Comparison of ENCODE assay signal across 14 cellular contexts in genomic region chr5:158995694-158996173, GRCh38.
A peak's percentile ranks its signal among the peaks of the same experiment; 100 is the strongest.
DNase-seq lines count a peak whose midpoint lies in the region; ATAC-seq and TF ChIP-seq lines count a peak whose summit lies in the region.
"Had no signal": no experiment of that assay in that cellular context is flagged by ENCODE, and none has a peak within 500 bp of the region (broad histone marks: within the 10 kb centered on the region; RNA-seq: fewer than 3 reads in every experiment).

No MANE protein-coding gene starts in this region.

- ATAC-seq in GM18499 (IDR thresholded peaks at IDR 0.05; ENCODE audit: insufficient read depth, unreplicated experiment) (peak; percentile 72), GM21529 (IDR thresholded peaks at IDR 0.05; ENCODE audit: unreplicated experiment) (peak; percentile 74), HG03460 (IDR thresholded peaks at IDR 0.05; ENCODE audit: unreplicated experiment) (peak; percentile 81)
- ATAC-seq: mucosa of descending colon, Panc1 had no signal

- H3K4me1 Mint-ChIP-seq in osteocyte (ENCODE audit: unreplicated experiment) = peaks cover 64% of the 10 kb centered on the region

- peaks cover 14% of the 10 kb centered on the region for H3K36me3 Mint-ChIP-seq in osteocyte (ENCODE audit: unreplicated experiment)
- H3K36me3 Mint-ChIP-seq: activated naive CD4-positive, alpha-beta T cell treated with anti-CD3 and anti-CD28 coated beads, Interleukin-2, amount 10 ng/mL, durations not matched to agents 7 days and 5 days had no signal

- no peaks in the 10 kb centered on the region for H3K9me3 Mint-ChIP-seq in osteocyte (ENCODE audit: unreplicated experiment)
- H3K9me3 Mint-ChIP-seq: activated naive CD4-positive, alpha-beta T cell treated with anti-CD3 and anti-CD28 coated beads, Interleukin-2, amount 10 ng/mL, durations not matched to agents 7 days and 5 days had no signal

- no peaks in the 10 kb centered on the region for H3K27me3 Mint-ChIP-seq in osteocyte (ENCODE audit: unreplicated experiment)

- H3K4me3 Mint-ChIP-seq in osteocyte (ENCODE audit: unreplicated experiment) = no peak overlapping the region
- H3K4me3 Mint-ChIP-seq: activated naive CD4-positive, alpha-beta T cell treated with anti-CD3 and anti-CD28 coated beads, Interleukin-2, amount 10 ng/mL, durations not matched to agents 7 days and 5 days had no signal

- TF ChIP-seq CTCF in osteocyte (IDR thresholded peaks at IDR 0.05) = no peak

- H3K27ac Mint-ChIP-seq in osteocyte (ENCODE audit: unreplicated experiment) = peak overlapping the region; percentile 60
- H3K27ac Mint-ChIP-seq: activated naive CD4-positive, alpha-beta T cell treated with anti-CD3 and anti-CD28 coated beads, Interleukin-2, amount 10 ng/mL, durations not matched to agents 7 days and 5 days had no signal

- DNase-seq in osteocyte (ENCODE audit: extremely low spot score, unreplicated experiment) (no peak), RKO (ENCODE audit: low spot score) (no peak), DMS79 treated with DMSO at 0.1 percent for 48 hours (lab: John Stamatoyannopoulos, UW) (no peak)
- DNase-seq in activated CD4-positive, alpha-beta T cell treated with anti-CD3 and anti-CD28 coated beads for 1 hour = no peak
- DNase-seq in central memory CD4-positive, alpha-beta T cell = no peak
- DNase-seq: activated naive CD4-positive, alpha-beta T cell treated with anti-CD3 and anti-CD28 coated beads, Interleukin-2, amount 10 ng/mL, durations not matched to agents 7 days and 5 days; Calu3; hippocampal formation; mucosa of descending colon; NCI-H1694 treated with DMSO at 0.1 percent for 48 hours had no signal
